8 cellular contexts compared by ENCODE assay signal in genomic region chr5:71586052-71586940, GRCh38. TPM values are rescaled to one million over a fixed set of nuclear protein-coding genes. Genes with fewer than 3 reads are reported as not detected.
DNase-seq lines count a peak whose midpoint lies in the region; ATAC-seq, FAIRE-seq and TF ChIP-seq lines count a peak whose summit lies in the region.

No MANE protein-coding gene starts in this region.

- H3K27ac ChIP-seq in H1 (ENCODE audit: low read depth, low read length) = peak overlapping the region; percentile 91

- H3K27ac Mint-ChIP-seq in neural crest cell (ENCODE audit: unreplicated experiment) = peak overlapping the region; percentile 96

- TF ChIP-seq CTCF in H1 (IDR thresholded peaks at IDR 0.05; ENCODE audit: control extremely low read depth in 1 of 3, insufficient read depth in 1 of 3, low read depth in 1 of 3, low read length in 3 of 3) (no peak), neural crest cell (conservative IDR thresholded peaks at IDR 0.05) (no peak)

- H4K91ac ChIP-seq in H1 (replicated peaks; ENCODE audit: insufficient read length, low read length) = peak overlapping the region; percentile 76

- TF ChIP-seq RAD21 in H1 (IDR thresholded peaks at IDR 0.05 in 1 of 2, conservative IDR thresholded peaks at IDR 0.05 in 1 of 2; ENCODE audit: low read depth in 2 of 2, low read length in 2 of 2) = no peak

- H3K23me2 ChIP-seq in H1 (ENCODE audit: low read depth, low read length) = peaks cover 6% of the 10 kb centered on the region

- peaks cover 0 to 2% of the 10 kb centered on the region in 2 experiments for H4K20me1 ChIP-seq in H1 (replicated peaks in 1 of 2; ENCODE audit: control insufficient read depth in 1 of 2, insufficient read depth in 2 of 2, low read length in 2 of 2)

- H2AFZ ChIP-seq in H1 (ENCODE audit: low read length) = peak overlapping the region; percentile 97

- H3K79me1 ChIP-seq in H1 (ENCODE audit: low read depth, low read length) = no peaks in the 10 kb centered on the region; the same call in 1 of the 2 replicates

- peak overlapping the region; percentile 46 for H4K5ac ChIP-seq in H1 (ENCODE audit: insufficient read length, low read depth, low read length)

- peak overlapping the region; percentile 90; the same call in 1 of the 2 replicates for H2BK5ac ChIP-seq in H1 (ENCODE audit: low read depth, low read length)

- peak overlapping the region; percentile 56 to 83 (median 81) for H3K4me3 ChIP-seq in H1 (ENCODE audit: extremely low read depth in 1 of 4, insufficient read depth in 2 of 4, low read depth in 3 of 4, low read length in 4 of 4)

- POLR2A ChIA-PET in H1 (lab: Charles Lee; ENCODE audit: partially characterized antibody) = interaction anchor here (0.8 to 2.5 kb wide), 12 partner anchors 9 to 706 kb away, joined by 3 to 10 read pairs (median 4); partner anchors contain the start of gene BDP1

- H3K27me3 Mint-ChIP-seq in neural crest cell (ENCODE audit: low read depth) = no peaks in the 10 kb centered on the region

- peaks cover 24% of the 10 kb centered on the region for H3K4me1 Mint-ChIP-seq in neural crest cell

- CTCF ChIA-PET in H1 (lab: Charles Lee; ENCODE audit: partially characterized antibody) = interaction anchor here (1.0 to 1.2 kb wide), 2 partner anchors 14 to 28 kb away, joined by 3 to 5 read pairs; no protein-coding TSS in a partner anchor

- no peak overlapping the region for H3K14ac ChIP-seq in H1 (ENCODE audit: insufficient read length)

- H3K9ac ChIP-seq in H1 (replicated peaks in 1 of 4; ENCODE audit: extremely low read depth in 1 of 4, low read depth in 3 of 4, low read length in 3 of 4) = peak overlapping the region in 3 of 4 experiments; percentile 55 to 89 (median 87); a peak in 6 of 7 replicates

- H2BK120ac ChIP-seq in H1 (replicated peaks; ENCODE audit: low read depth, low read length) = no peak overlapping the region

- 62% methylated on average over 22 of the region's 22 CpGs; no CpG with 5 or more reads in 1 of the 2 experiments for WGBS in H1 (ENCODE audit: extremely low coverage in 1 of 2, insufficient coverage in 1 of 2, insufficient read length in 1 of 2, insufficient replicate concordance in 2 of 2, low coverage in 1 of 2, low lambda C conversion rate in 2 of 2, missing lambda C conversion rate in 1 of 2), 2 experiments

- no peak overlapping the region for H4K8ac ChIP-seq in H1 (ENCODE audit: extremely low read depth, insufficient read depth, low read length)

- no peak overlapping the region for H3K56ac ChIP-seq in H1 (replicated peaks; ENCODE audit: insufficient read length, low read depth, low read length)

- H2BK15ac ChIP-seq in H1 (ENCODE audit: low read length) = peak overlapping the region; percentile 21; the same call in 1 of the 2 replicates

- peak; percentile 13 for FAIRE-seq in H1 (lab: Jason Lieb, UNC)

- H3K4me2 ChIP-seq in H1 (ENCODE audit: insufficient read depth in 1 of 2, low read depth in 2 of 2, low read length in 2 of 2) = peak overlapping the region; percentile 76 to 82

- H3K4ac ChIP-seq in H1 (replicated peaks; ENCODE audit: insufficient read length, low read depth, low read length) = no peak overlapping the region

- peak overlapping the region; percentile 91 for H3K18ac ChIP-seq in H1 (ENCODE audit: extremely low read depth, low read length)

- H3K4me1 ChIP-seq in H1 (replicated peaks in 1 of 4; ENCODE audit: control insufficient read depth in 3 of 4, insufficient read depth in 4 of 4, low read length in 3 of 4) = peaks cover 0 to 9% (median 0%) of the 10 kb centered on the region in 4 experiments; a peak in 3 of 7 replicates

- H3K9me3 ChIP-seq in H1 (ENCODE audit: insufficient read depth in 2 of 2, low read depth in 1 of 2, low read length in 1 of 2) = no peaks in the 10 kb centered on the region

- H2BK12ac ChIP-seq in H1 (ENCODE audit: low read depth, low read length) = peak overlapping the region; percentile 85; the same call in 1 of the 2 replicates

- no peaks in the 10 kb centered on the region for H3K9me3 Mint-ChIP-seq in neural crest cell

- TF ChIP-seq POLR2A in H1 (IDR thresholded peaks at IDR 0.05; ENCODE audit: control extremely low read depth in 1 of 2, low read depth in 2 of 2, low read length in 2 of 2) = no peak

- H3K36me3 ChIP-seq in H1 (ENCODE audit: control insufficient read depth in 2 of 4, insufficient read depth in 4 of 4, low read length in 3 of 4) = no peaks in the 10 kb centered on the region

- peak overlapping the region; percentile 84 for H3K4me3 Mint-ChIP-seq in neural crest cell

- peaks cover 5 to 33% of the 10 kb centered on the region in 2 experiments for H3K79me2 ChIP-seq in H1 (ENCODE audit: control insufficient read depth in 1 of 2, insufficient read depth in 2 of 2, low read length in 2 of 2)

- no peak overlapping the region for H3K23ac ChIP-seq in H1 (ENCODE audit: insufficient read length)

- no peaks in the 10 kb centered on the region for H3K27me3 ChIP-seq in H1 (replicated peaks in 1 of 4; ENCODE audit: control insufficient read depth in 3 of 4, extremely low read depth in 1 of 4, insufficient read depth in 3 of 4, low read length in 3 of 4)

- DNase-seq in DMS53 treated with DMSO at 0.1 percent for 48 hours (lab: John Stamatoyannopoulos, UW; ENCODE audit: unreplicated experiment) (peak; percentile 92), SHP77 treated with DMSO at 0.1 percent for 48 hours (lab: John Stamatoyannopoulos, UW) (peak; percentile 84), H1 (ENCODE audit: low read depth in 1 of 2, low spot score in 2 of 2) (peak in 1 of 2 experiments; percentile 7), neural crest cell (ENCODE audit: low read depth, low spot score) (no peak), cortex of kidney (lab: John Stamatoyannopoulos, UW) (no peak)

- H2AK5ac ChIP-seq in H1 (ENCODE audit: low read depth, low read length) = no peak overlapping the region

- peaks cover 4% of the 10 kb centered on the region for H3K36me3 Mint-ChIP-seq in neural crest cell (ENCODE audit: low read depth)

- H2BK20ac ChIP-seq in H1 (ENCODE audit: low read length) = no peak overlapping the region

- peak; percentile 0 for ATAC-seq in HG02798 (IDR thresholded peaks at IDR 0.05; ENCODE audit: poor library complexity, unreplicated experiment)
- ATAC-seq in HG03460 (IDR thresholded peaks at IDR 0.05; ENCODE audit: unreplicated experiment) = no peak
- ATAC-seq in HG03457 (IDR thresholded peaks at IDR 0.05; ENCODE audit: unreplicated experiment) = no peak

- no peak for TF ChIP-seq EP300 in H1 (IDR thresholded peaks at IDR 0.05; ENCODE audit: borderline replicate concordance in 1 of 2, low read depth in 2 of 2, low read length in 2 of 2)

TF ChIP-seq in H1, 55 proteins besides CTCF, POLR2A, EP300 and RAD21:
- no peak for TF ChIP-seq SP2 (IDR thresholded peaks at IDR 0.05; ENCODE audit: low read length)
- TF ChIP-seq RNF2 (IDR thresholded peaks at IDR 0.05; ENCODE audit: borderline replicate concordance, low read depth, low read length, missing control alignments, poor library complexity, severe bottlenecking) = no peak
- no peak for TF ChIP-seq CBX8 (IDR thresholded peaks at IDR 0.05; ENCODE audit: borderline replicate concordance, low read depth, low read length)
- TF ChIP-seq NANOG (IDR thresholded peaks at IDR 0.05; ENCODE audit: insufficient read depth, low read depth, low read length, poor library complexity, severe bottlenecking) = no peak
- TF ChIP-seq FOSL1 (IDR thresholded peaks at IDR 0.05; ENCODE audit: insufficient read depth, low read depth, low read length) = no peak
- 0 out of 2 replicates have a peak, but pooled peaks have one; percentile 3 for TF ChIP-seq RBBP5 (IDR thresholded peaks at IDR 0.05; ENCODE audit: borderline replicate concordance, low read depth, low read length)
TF ChIP-seq in H1: peak in this region for 1.

RNA-seq across cellular contexts. Expression of gene MCCC2, which starts 0.8 kb away (rescaled TPM):
- total RNA-seq in H1 (2021; fragmentation: NEBNext Ultra II Directional; extraction: Animal tissue kit (Norgen Biotek cat#: 25700)) = 71.4 and 71.7 TPM in 2 replicates
- polyA plus RNA-seq in H1 (2011; rRNA removed) = 60.6 and 86.6 TPM in 2 replicates
- polyA plus RNA-seq in H1 (2011; cell fraction: cytosol; rRNA removed) = 55.4 TPM
- polyA plus RNA-seq in H1 (2011; cell fraction: nucleus; rRNA removed) = 35.4 TPM
- polyA plus RNA-seq in H1 (2012, experiment 1 of 2) = 49.7 to 72.0 TPM (median 59.3 TPM) in 4 replicates
- polyA plus RNA-seq in H1 (2012, experiment 2 of 2) = 22.6 TPM
- polyA plus RNA-seq in H1 (2013, experiment 1 of 2) = 51.5 TPM
- 50.1 TPM for polyA plus RNA-seq in H1 (2013, experiment 2 of 2)
- polyA minus RNA-seq in H1 (2011; rRNA and poly(A)+ RNA removed) = 53.6 and 101 TPM in 2 replicates
- 36.5 TPM for polyA minus RNA-seq in H1 (2011; cell fraction: cytosol; rRNA and poly(A)+ RNA removed)
- polyA minus RNA-seq in H1 (2011; cell fraction: nucleus; rRNA and poly(A)+ RNA removed) = 46.2 TPM
- total RNA-seq in neural crest cell = 43.4 and 43.7 TPM in 2 replicates

Comparison
In these comparisons a context has a peak if more than half of its experiments do, and no peak if none do; other contexts are left out.
1. DNase-seq: peak in DMS53 treated with DMSO at 0.1 percent for 48 hours (single experiment) and SHP77 treated with DMSO at 0.1 percent for 48 hours (single experiment); none in neural crest cell (single experiment) and cortex of kidney (single experiment).